16 cellular contexts compared by ENCODE assay signal in genomic region chr19:18860725-18861124, GRCh38. TPM values are rescaled to one million over a fixed set of nuclear protein-coding genes. Genes with fewer than 3 reads are reported as not detected.
A peak's percentile ranks its signal among the peaks of the same experiment; 100 is the strongest.
DNase-seq lines count a peak whose midpoint lies in the region; ATAC-seq, FAIRE-seq and TF ChIP-seq lines count a peak whose summit lies in the region.
"Had no signal": no experiment of that assay in that cellular context is flagged by ENCODE, and none has a peak within 500 bp of the region (broad histone marks: within the 10 kb centered on the region; RNA-seq: fewer than 3 reads in every experiment).

No MANE protein-coding gene starts in this region.

- H3K4me1 ChIP-seq in BLaER1: peaks cover 46% of the 10 kb centered on the region
- peaks cover 19% of the 10 kb centered on the region for H3K4me1 ChIP-seq in OCI-LY3 (ENCODE audit: low read length)
- H3K4me1 ChIP-seq in spleen: peaks cover 0 to 30% (median 22%) of the 10 kb centered on the region in 6 donors
- H3K4me1 ChIP-seq: Caco-2 had no signal

- no peaks in the 10 kb centered on the region for H3K27me3 ChIP-seq in BLaER1
- H3K27me3 ChIP-seq in OCI-LY3 (ENCODE audit: low read depth, low read length): no peaks in the 10 kb centered on the region
- H3K27me3 ChIP-seq in spleen (replicated peaks in 1 of 7): no peaks in the 10 kb centered on the region

- H3K4me1 Mint-ChIP-seq in chondrocyte (ENCODE audit: low read depth): no peaks in the 10 kb centered on the region
- H3K4me1 Mint-ChIP-seq: CD4-positive, CD25-positive, alpha-beta regulatory T cell had no signal

- peaks cover 80% of the 10 kb centered on the region for H4K20me1 ChIP-seq in BLaER1
- no peaks in the 10 kb centered on the region; the same call in 1 of the 2 replicates for H4K20me1 ChIP-seq in OCI-LY3 (ENCODE audit: insufficient read depth, low read length)

- peaks cover 12% of the 10 kb centered on the region; the same call in 1 of the 2 replicates for H3K79me2 ChIP-seq in OCI-LY3 (ENCODE audit: low read length)

- no peak for ATAC-seq in HG03095 (IDR thresholded peaks at IDR 0.05; ENCODE audit: unreplicated experiment)

- peak overlapping the region; percentile 74 for H3K4me2 ChIP-seq in BLaER1
- peak overlapping the region; percentile 19; the same call in 1 of the 2 replicates for H3K4me2 ChIP-seq in OCI-LY3 (ENCODE audit: low read length)

- H3K36me3 Mint-ChIP-seq in chondrocyte (ENCODE audit: low read depth): peaks cover 31% of the 10 kb centered on the region

- H3K9ac ChIP-seq in BLaER1 (0 out of 2 replicates have a peak overlapping the region, but pooled peaks have one; percentile 19), OCI-LY3 (ENCODE audit: low read length) (peak overlapping the region; percentile 12; the same call in 1 of the 2 replicates)

- H3K4me3 Mint-ChIP-seq in chondrocyte (ENCODE audit: unreplicated experiment): no peak overlapping the region
- H3K4me3 Mint-ChIP-seq: CD4-positive, CD25-positive, alpha-beta regulatory T cell had no signal

- no peak overlapping the region for H3K27ac Mint-ChIP-seq in chondrocyte (ENCODE audit: unreplicated experiment)
- H3K27ac Mint-ChIP-seq: CD4-positive, CD25-positive, alpha-beta regulatory T cell had no signal

- intact Hi-C loops in spleen (cut with DNase I; ENCODE audit: low total_unique reads): no loop called here

- no peak for FAIRE-seq in RCC 7860 (lab: Jason Lieb, UNC)

- peak overlapping the region; percentile 75; the same call in 1 of the 2 replicates for H3K27ac ChIP-seq in BLaER1
- H3K27ac ChIP-seq in OCI-LY3 (ENCODE audit: low read length): peak overlapping the region; percentile 66
- H3K27ac ChIP-seq in spleen: peak overlapping the region in 2 of 8 donors; percentile 35 to 39
- H3K27ac ChIP-seq: SK-N-MC had no signal

- no peak for TF ChIP-seq POLR2A in spleen (IDR thresholded peaks at IDR 0.05)

- no peak overlapping the region for H2AFZ ChIP-seq in OCI-LY3 (ENCODE audit: low read depth, low read length)

- no peaks in the 10 kb centered on the region for H3K9me3 Mint-ChIP-seq in chondrocyte (ENCODE audit: low read depth)
- H3K9me3 Mint-ChIP-seq: CD4-positive, CD25-positive, alpha-beta regulatory T cell had no signal

- H3K9me3 ChIP-seq in BLaER1 (no peaks in the 10 kb centered on the region), OCI-LY3 (ENCODE audit: insufficient read depth, low read length) (no peaks in the 10 kb centered on the region), spleen (no peaks in the 10 kb centered on the region)
- H3K9me3 ChIP-seq: Caco-2 had no signal

- TF ChIP-seq CTCF in OCI-LY3 (IDR thresholded peaks at IDR 0.05; ENCODE audit: low read depth, low read length) (no peak), chondrocyte (IDR thresholded peaks at IDR 0.05) (no peak), spleen (IDR thresholded peaks at IDR 0.05 in 8 of 11, conservative IDR thresholded peaks at IDR 0.05 in 3 of 11) (no peak)

- H3K36me3 ChIP-seq in BLaER1: peaks cover 100% of the 10 kb centered on the region
- peaks cover 84% of the 10 kb centered on the region for H3K36me3 ChIP-seq in OCI-LY3 (replicated peaks; ENCODE audit: low read depth, low read length)
- peaks cover 10 to 100% (median 100%) of the 10 kb centered on the region in 6 donors for H3K36me3 ChIP-seq in spleen

- WGBS in spleen, 5 donors: 83 to 96% (median 93%) methylated on average over 7 to 17 of the region's 17 CpGs

- DNase-seq in chondrocyte (ENCODE audit: low spot score) (peak; percentile 89), spleen (peak; percentile 73), NCI-H2227 treated with DMSO at 0.1 percent for 48 hours (lab: John Stamatoyannopoulos, UW) (no peak), RCC 7860 (ENCODE audit: low spot score) (no peak)
- DNase-seq: Caco-2; CD4-positive, CD25-positive, alpha-beta regulatory T cell; H7; Kasumi-1; NCI-H187; NCI-H446 treated with DMSO at 0.1 percent for 48 hours; Right ventricle myocardium superior had no signal

- H3K27me3 Mint-ChIP-seq in chondrocyte (ENCODE audit: low read depth): no peaks in the 10 kb centered on the region
- H3K27me3 Mint-ChIP-seq: CD4-positive, CD25-positive, alpha-beta regulatory T cell had no signal

- H3K4me3 ChIP-seq in BLaER1 (no peak overlapping the region), OCI-LY3 (ENCODE audit: low read length) (no peak overlapping the region), spleen (no peak overlapping the region)
- H3K4me3 ChIP-seq: SK-N-MC had no signal

RNA-seq across cellular contexts. Expression of gene UPF1, which starts 29.0 kb away (rescaled TPM):
- total RNA-seq in chondrocyte (38.6 to 45.3 TPM (median 40.4 TPM) in 3 replicates), spleen (100 to 1,000 TPM in 1 of 7 donors, 10 to 100 TPM in 6; 81.3 to 161 (median 87.7) TPM)
- 10 to 100 TPM; 31.2 to 63.5 (median 34.8) TPM for polyA plus RNA-seq in spleen

RNA-seq across cellular contexts. Expression of gene CERS1, which starts 35.2 kb away (rescaled TPM):
- total RNA-seq in chondrocyte (4.3 to 10.2 TPM (median 8.4 TPM) in 3 replicates), spleen (under 1 TPM in 4 of 7 donors, not detected in 3; 0.16 to 0.50 (median 0.40) TPM)
- under 1 TPM in 2 of 3 donors, not detected in 1; 0.06 to 0.45 TPM for polyA plus RNA-seq in spleen
- total RNA-seq: CD4-positive, CD25-positive, alpha-beta regulatory T cell; HT-29 had no signal
- polyA plus RNA-seq: CD4-positive, CD25-positive, alpha-beta regulatory T cell had no signal

RNA-seq across cellular contexts. Expression of gene COPE, which starts 58.5 kb away (rescaled TPM):
- 175 to 205 TPM (median 189 TPM) in 3 replicates for total RNA-seq in chondrocyte
- 100 to 1,000 TPM; 135 to 261 (median 158) TPM for total RNA-seq in spleen
- 100 to 1,000 TPM; 164 to 248 (median 196) TPM for polyA plus RNA-seq in spleen

RNA-seq across cellular contexts. Expression of gene DDX49, which starts 58.8 kb away (rescaled TPM):
- 47.0 to 57.4 TPM (median 50.6 TPM) in 3 replicates for total RNA-seq in chondrocyte
- 10 to 100 TPM; 31.0 to 42.6 (median 34.8) TPM for total RNA-seq in spleen
- 10 to 100 TPM; 37.4 to 48.0 (median 38.7) TPM for polyA plus RNA-seq in spleen

Comparison
In these comparisons a context has a peak if more than half of its experiments do, and no peak if none do; other contexts are left out.
1. DNase-seq: peak in chondrocyte (single experiment) and spleen (single experiment); none in NCI-H2227 treated with DMSO at 0.1 percent for 48 hours (single experiment) and RCC 7860 (single experiment).